In genomic region chr15:40313531-40314398, GRCh38 we compare ENCODE assay signal across 8 cellular contexts. TPM values are rescaled to one million over a fixed set of nuclear protein-coding genes. Genes with fewer than 3 reads are reported as not detected.
DNase-seq lines count a peak whose midpoint lies in the region; ATAC-seq and TF ChIP-seq lines count a peak whose summit lies in the region.

No MANE protein-coding gene starts in this region.

- DNase-seq in Right ventricle myocardium inferior (ENCODE audit: missing footprints) (no peak), right atrium auricular region (ENCODE audit: low spot score) (no peak), NCI-H524 (lab: John Stamatoyannopoulos, UW) (peak; percentile 93 to 98), cerebellar cortex (ENCODE audit: low spot score) (peak; percentile 84), sigmoid colon (peak; percentile 74), AG08396 (ENCODE audit: low spot score) (no peak)

- 19 to 36% methylated on average over 10 of the region's 10 CpGs for WGBS in sigmoid colon, 2 donors

- no peak overlapping the region for H3K4me3 ChIP-seq in right atrium auricular region
- no peak overlapping the region for H3K4me3 ChIP-seq in sigmoid colon

- H3K27ac ChIP-seq in right atrium auricular region (no peak overlapping the region), sigmoid colon (no peak overlapping the region)

- H3K36me3 ChIP-seq in right atrium auricular region, result no peaks in the 10 kb centered on the region
- H3K36me3 ChIP-seq in sigmoid colon, result no peaks in the 10 kb centered on the region

- H3K27me3 ChIP-seq in right atrium auricular region, result no peaks in the 10 kb centered on the region
- H3K27me3 ChIP-seq in sigmoid colon, result no peaks in the 10 kb centered on the region

- no peaks in the 10 kb centered on the region for H3K9me3 ChIP-seq in right atrium auricular region
- no peaks in the 10 kb centered on the region for H3K9me3 ChIP-seq in sigmoid colon

- no peak for TF ChIP-seq POLR2A in sigmoid colon (IDR thresholded peaks at IDR 0.05)

- ATAC-seq in Right ventricle myocardium inferior, result peak; percentile 65
- no peak for ATAC-seq in GM21526 (IDR thresholded peaks at IDR 0.05; ENCODE audit: low FRiP score, unreplicated experiment)
- ATAC-seq in HG02759 (IDR thresholded peaks at IDR 0.05; ENCODE audit: unreplicated experiment), result no peak

- no peak for TF ChIP-seq EP300 in sigmoid colon (IDR thresholded peaks at IDR 0.05)

- TF ChIP-seq CTCF in right atrium auricular region (IDR thresholded peaks at IDR 0.05) (no peak), sigmoid colon (IDR thresholded peaks at IDR 0.05) (no peak)

- H3K4me1 ChIP-seq in right atrium auricular region (no peaks in the 10 kb centered on the region), sigmoid colon (no peaks in the 10 kb centered on the region)

- intact Hi-C loops in Right ventricle myocardium inferior (cut with DNase I) (loop anchor here (5.0 kb wide), 1 partner anchor 96 kb away; no protein-coding TSS in a partner anchor), sigmoid colon (cut with DNase I) (no loop called here)

RNA-seq across cellular contexts. Expression of gene PLCB2, which starts 6.0 kb away (rescaled TPM):
- 8.2 TPM for total RNA-seq in Right ventricle myocardium inferior
- 1 to 10 TPM; 1.9 to 8.4 TPM for total RNA-seq in right atrium auricular region
- 10 to 100 TPM in 2 of 4 donors, 1 to 10 TPM in 2; 5.4 to 12.5 (median 9.4) TPM for total RNA-seq in sigmoid colon
- polyA plus RNA-seq in sigmoid colon, result 10 to 100 TPM in 1 of 3 donors, 1 to 10 TPM in 2; 2.4 to 27.5 (median 2.8) TPM

RNA-seq across cellular contexts. Expression of gene INAFM2, which starts 9.7 kb away (rescaled TPM):
- total RNA-seq in Right ventricle myocardium inferior (55.6 TPM), right atrium auricular region (10 to 100 TPM; 45.5 to 48.9 TPM), sigmoid colon (10 to 100 TPM; 41.0 to 63.1 (median 51.8) TPM)
- 10 to 100 TPM in 1 of 3 donors, 1 to 10 TPM in 2; 6.6 to 13.4 (median 9.0) TPM for polyA plus RNA-seq in sigmoid colon

RNA-seq across cellular contexts. Expression of gene CCDC9B, which starts 27.0 kb away (rescaled TPM):
- total RNA-seq in Right ventricle myocardium inferior, result 162 TPM
- 10 to 100 TPM; 31.8 to 32.2 TPM for total RNA-seq in right atrium auricular region
- total RNA-seq in sigmoid colon, result 10 to 100 TPM; 43.9 to 97.2 (median 65.3) TPM
- 10 to 100 TPM in 1 of 3 donors, 1 to 10 TPM in 2; 5.1 to 33.4 (median 7.8) TPM for polyA plus RNA-seq in sigmoid colon

RNA-seq across cellular contexts. Expression of gene ANKRD63, which starts 30.9 kb away (rescaled TPM):
- total RNA-seq in Right ventricle myocardium inferior, result 0.92 TPM
- total RNA-seq in right atrium auricular region, result 1 to 10 TPM in 1 of 2 donors, under 1 TPM in 1; 0.44 to 1.3 TPM
- 1 to 10 TPM in 1 of 4 donors, not detected in 3; 1.6 TPM for total RNA-seq in sigmoid colon
- polyA plus RNA-seq in sigmoid colon, result not detected

RNA-seq across cellular contexts. Expression of gene PHGR1, which starts 37.1 kb away (rescaled TPM):
- total RNA-seq in Right ventricle myocardium inferior (not detected), right atrium auricular region (not detected), sigmoid colon (1 to 10 TPM in 1 of 4 donors, not detected in 3; 8.2 TPM)
- polyA plus RNA-seq in sigmoid colon, result over 10,000 TPM; 12,817 to 35,077 (median 19,474) TPM

Comparison
In these comparisons a context has a peak if more than half of its experiments do, and no peak if none do; other contexts are left out.
1. DNase-seq: peak in NCI-H524 (2 of 2), cerebellar cortex (single experiment) and sigmoid colon (single experiment); none in Right ventricle myocardium inferior (single experiment), right atrium auricular region (single experiment) and AG08396 (single experiment).